1 cellular context compared by ENCODE assay signal in genomic region chr9:128121924-128122808, GRCh38.
TF ChIP-seq lines count a peak whose summit lies in the region.

No MANE protein-coding gene starts in this region.

TF ChIP-seq in HepG2, 621 proteins besides CTCF, POLR2A, EP300 and RAD21:
- TF ChIP-seq AGO2 (optimal IDR thresholded peaks at IDR 0.05; ENCODE audit: low read depth, low read length): peak; percentile 72
- no peak for TF ChIP-seq TBP (CRISPR knock-in tag; IDR thresholded peaks at IDR 0.05)
TF ChIP-seq in HepG2: peak in this region for 1.
